In genomic region chr3:12879191-12879815, GRCh38 we compare ENCODE assay signal across 14 cellular contexts.
"Had no signal": no experiment of that assay in that cellular context is flagged by ENCODE, and none has a peak within 500 bp of the region (broad histone marks: within the 10 kb centered on the region; RNA-seq: fewer than 3 reads in every experiment).

No MANE protein-coding gene starts in this region.

- H3K4me3 Mint-ChIP-seq: activated CD4-positive, alpha-beta T cell treated with anti-CD3 and anti-CD28 coated beads, Interleukin-2, amount 10 ng/mL, durations not matched to agents 7 days and 5 days; activated naive CD4-positive, alpha-beta T cell treated with anti-CD3 and anti-CD28 coated beads, Interleukin-2, amount 50 U/mL, for 24 hours; dendritic cell treated with granulocyte-macrophage colony-stimulating factor and Interleukin-4, amounts not matched to agents 40 ng/mL and 50 ng/mL, for 4 days had no signal

- H3K27ac ChIP-seq: brain microvascular endothelial cell had no signal

- H3K36me3 ChIP-seq: brain microvascular endothelial cell had no signal

- H3K27ac Mint-ChIP-seq: activated CD4-positive, alpha-beta T cell treated with anti-CD3 and anti-CD28 coated beads, Interleukin-2, amount 10 ng/mL, durations not matched to agents 7 days and 5 days; activated naive CD4-positive, alpha-beta T cell treated with anti-CD3 and anti-CD28 coated beads, Interleukin-2, amount 50 U/mL, for 24 hours; dendritic cell treated with granulocyte-macrophage colony-stimulating factor and Interleukin-4, amounts not matched to agents 40 ng/mL and 50 ng/mL, for 4 days; nephron had no signal

- DNase-seq: activated CD4-positive, alpha-beta T cell treated with anti-CD3 and anti-CD28 coated beads, Interleukin-2, amount 10 ng/mL, durations not matched to agents 7 days and 5 days; activated effector memory CD4-positive, alpha-beta T cell treated with Interleukin-2 at 50 U/mL for 16 hours; activated T-cell treated with anti-CD3 and anti-CD28 coated beads, Interleukin-2, amount 50 U/mL, for 1 hour; amniotic stem cell; brain microvascular endothelial cell; cerebellar nuclear complex; left cardiac atrium; stimulated activated CD4-positive, alpha-beta T cell treated with anti-CD3 and anti-CD28 coated beads, Interleukin-4, amount 100 ng/mL, for 1 hour; stimulated activated CD8-positive, alpha-beta memory T cell treated with anti-CD3 and anti-CD28 coated beads, Interleukin-4, amount 100 ng/mL, for 48 hours; stimulated activated naive CD8-positive, alpha-beta T cell treated with anti-CD3 and anti-CD28 coated beads, Interleukin-15, Interleukin-2, amounts not matched to agents 100 U/mL and 50 U/mL, for 24 hours; T-helper 1 cell had no signal

- H3K27me3 ChIP-seq: brain microvascular endothelial cell had no signal

- H3K9me3 Mint-ChIP-seq: activated CD4-positive, alpha-beta T cell treated with anti-CD3 and anti-CD28 coated beads, Interleukin-2, amount 10 ng/mL, durations not matched to agents 7 days and 5 days; activated naive CD4-positive, alpha-beta T cell treated with anti-CD3 and anti-CD28 coated beads, Interleukin-2, amount 50 U/mL, for 24 hours; dendritic cell treated with granulocyte-macrophage colony-stimulating factor and Interleukin-4, amounts not matched to agents 40 ng/mL and 50 ng/mL, for 4 days; nephron had no signal

- H3K36me3 Mint-ChIP-seq: activated naive CD4-positive, alpha-beta T cell treated with anti-CD3 and anti-CD28 coated beads, Interleukin-2, amount 50 U/mL, for 24 hours had no signal

- H3K4me1 Mint-ChIP-seq: activated CD4-positive, alpha-beta T cell treated with anti-CD3 and anti-CD28 coated beads, Interleukin-2, amount 10 ng/mL, durations not matched to agents 7 days and 5 days; activated naive CD4-positive, alpha-beta T cell treated with anti-CD3 and anti-CD28 coated beads, Interleukin-2, amount 50 U/mL, for 24 hours had no signal
